In genomic region chr1:59422921-59423575, GRCh38 we compare ENCODE assay signal across 1 cellular context.
TF ChIP-seq lines count a peak whose summit lies in the region.

No MANE protein-coding gene starts in this region.

TF ChIP-seq in GM23338, 12 proteins besides CTCF, POLR2A, EP300 and RAD21 (continued from another document):
- TF ChIP-seq ETS1 (IDR thresholded peaks at IDR 0.05) (no peak), ZNF462 (CRISPR knock-in tag; IDR thresholded peaks at IDR 0.05) (no peak), ZNF331 (CRISPR knock-in tag; IDR thresholded peaks at IDR 0.05; ENCODE audit: low read depth) (no peak), EZH2phosphoT487 (IDR thresholded peaks at IDR 0.05; ENCODE audit: unreplicated experiment) (no peak), EZH2 (IDR thresholded peaks at IDR 0.05; ENCODE audit: low read depth, unreplicated experiment) (no peak), NANOG (IDR thresholded peaks at IDR 0.05; ENCODE audit: borderline replicate concordance) (no peak), POLR2AphosphoS5 (IDR thresholded peaks at IDR 0.05; ENCODE audit: low read depth) (no peak)
